Comparison of ENCODE assay signal across 1 cellular context in genomic region chr1:150295476-150295875, GRCh38.
TF ChIP-seq lines count a peak whose summit lies in the region.

No MANE protein-coding gene starts in this region.

TF ChIP-seq in GM12878, 131 proteins besides CTCF, POLR2A, EP300 and RAD21:
- no peak for TF ChIP-seq ATF2 (IDR thresholded peaks at IDR 0.05; ENCODE audit: low read length)
- TF ChIP-seq ASH2L (IDR thresholded peaks at IDR 0.05; ENCODE audit: borderline replicate concordance, low read depth) = no peak
